Comparison of ENCODE assay signal across 1 cellular context in genomic region chr4:85883180-85883579, GRCh38.
TF ChIP-seq lines count a peak whose summit lies in the region.

No MANE protein-coding gene starts in this region.

TF ChIP-seq in HepG2, 621 proteins besides CTCF, POLR2A, EP300 and RAD21 (continued from another document):
- TF ChIP-seq MNT (IDR thresholded peaks at IDR 0.05), result peak; percentile 64
